ENCODE assay signal across 20 cellular contexts in genomic region chr19:10268077-10268476, GRCh38. TPM values are rescaled to one million over a fixed set of nuclear protein-coding genes. Genes with fewer than 3 reads are reported as not detected.
DNase-seq lines count a peak whose midpoint lies in the region; ATAC-seq and TF ChIP-seq lines count a peak whose summit lies in the region.
"Had no signal": no experiment of that assay in that cellular context is flagged by ENCODE, and none has a peak within 500 bp of the region (broad histone marks: within the 10 kb centered on the region; RNA-seq: fewer than 3 reads in every experiment).

No MANE protein-coding gene starts in this region.

- H3K27me3 ChIP-seq in right atrium auricular region: peaks cover 0 to 5% of the 10 kb centered on the region in 2 donors
- peaks cover 0 to 22% (median 1%) of the 10 kb centered on the region in 3 donors for H3K27me3 ChIP-seq in psoas muscle (ENCODE audit: insufficient read depth in 3 of 3, low read length in 2 of 3)
- no peaks in the 10 kb centered on the region for H3K27me3 ChIP-seq in upper lobe of right lung

- POLR2A ChIA-PET in activated naive CD8-positive, alpha-beta T cell treated with anti-CD3 and anti-CD28 coated beads, Interleukin-2, amount 10 ng/mL, durations not matched to agents 7 days and 5 days (lab: Charles Lee): interaction anchor here (2.0 to 4.7 kb wide), 2 partner anchors 23 to 120 kb away, joined by 25 to 60 read pairs; partner anchors contain the start of gene ICAM5

- no peaks in the 10 kb centered on the region for H3K36me3 Mint-ChIP-seq in activated naive CD8-positive, alpha-beta T cell treated with anti-CD3 and anti-CD28 coated beads, Interleukin-2, amount 10 ng/mL, durations not matched to agents 7 days and 5 days
- peaks cover 8% of the 10 kb centered on the region for H3K36me3 Mint-ChIP-seq in activated naive CD8-positive, alpha-beta T cell treated with anti-CD3 and anti-CD28 coated beads for 36 hours

- intact Hi-C loops in psoas muscle (cut with DNase I) (loop anchor here in 1 of 2 donors (2.0 kb wide), 1 partner anchor 121 kb away; no protein-coding TSS in a partner anchor), upper lobe of right lung (cut with DNase I) (loop anchor here (2.0 kb wide), 1 partner anchor 121 kb away; no protein-coding TSS in a partner anchor), posterior cingulate gyrus (cut with DNase I) (loop anchor here (10.0 kb wide), 1 partner anchor 67 kb away; the partner anchor contains the start of genes ICAM3 and RAVER1)

- H3K27ac ChIP-seq in right atrium auricular region (peak overlapping the region; percentile 42 to 68), psoas muscle (peak overlapping the region; percentile 60), upper lobe of right lung (peak overlapping the region; percentile 95)

- no peak overlapping the region for H3K4me3 ChIP-seq in right atrium auricular region
- no peak overlapping the region for H3K4me3 ChIP-seq in psoas muscle
- H3K4me3 ChIP-seq in upper lobe of right lung: no peak overlapping the region
- H3K4me3 ChIP-seq: thoracic aorta had no signal

- peak overlapping the region; percentile 56 for H3K27ac Mint-ChIP-seq in activated naive CD8-positive, alpha-beta T cell treated with anti-CD3 and anti-CD28 coated beads, Interleukin-2, amount 10 ng/mL, durations not matched to agents 7 days and 5 days
- H3K27ac Mint-ChIP-seq in activated naive CD8-positive, alpha-beta T cell treated with anti-CD3 and anti-CD28 coated beads for 36 hours: no peak overlapping the region
- H3K27ac Mint-ChIP-seq: T-helper 2 cell treated with Interferon-gamma antibody and Interleukin-4, amounts not matched to agents 5 μg/mL and 100 μg/mL, for 36 hours had no signal

- H3K4me3 Mint-ChIP-seq in activated naive CD8-positive, alpha-beta T cell treated with anti-CD3 and anti-CD28 coated beads, Interleukin-2, amount 10 ng/mL, durations not matched to agents 7 days and 5 days: no peak overlapping the region
- H3K4me3 Mint-ChIP-seq in activated naive CD8-positive, alpha-beta T cell treated with anti-CD3 and anti-CD28 coated beads for 36 hours: no peak overlapping the region
- H3K4me3 Mint-ChIP-seq: T-helper 2 cell treated with Interferon-gamma antibody and Interleukin-4, amounts not matched to agents 5 μg/mL and 100 μg/mL, for 36 hours had no signal

- H3K9me3 Mint-ChIP-seq in activated naive CD8-positive, alpha-beta T cell treated with anti-CD3 and anti-CD28 coated beads, Interleukin-2, amount 10 ng/mL, durations not matched to agents 7 days and 5 days: no peaks in the 10 kb centered on the region
- H3K9me3 Mint-ChIP-seq in activated naive CD8-positive, alpha-beta T cell treated with anti-CD3 and anti-CD28 coated beads for 36 hours: no peaks in the 10 kb centered on the region
- H3K9me3 Mint-ChIP-seq: T-helper 2 cell treated with Interferon-gamma antibody and Interleukin-4, amounts not matched to agents 5 μg/mL and 100 μg/mL, for 36 hours had no signal

- TF ChIP-seq CTCF in right atrium auricular region (IDR thresholded peaks at IDR 0.05) (no peak), psoas muscle (IDR thresholded peaks at IDR 0.05) (no peak), upper lobe of right lung (IDR thresholded peaks at IDR 0.05) (no peak)

- no peak for ATAC-seq in activated naive CD8-positive, alpha-beta T cell treated with anti-CD3 and anti-CD28 coated beads, Interleukin-2, amount 10 ng/mL, durations not matched to agents 7 days and 5 days (ENCODE audit: low read depth)
- ATAC-seq in psoas muscle: no peak
- no peak for ATAC-seq in upper lobe of right lung

- no peaks in the 10 kb centered on the region for H3K27me3 Mint-ChIP-seq in activated naive CD8-positive, alpha-beta T cell treated with anti-CD3 and anti-CD28 coated beads, Interleukin-2, amount 10 ng/mL, durations not matched to agents 7 days and 5 days
- no peaks in the 10 kb centered on the region for H3K27me3 Mint-ChIP-seq in activated naive CD8-positive, alpha-beta T cell treated with anti-CD3 and anti-CD28 coated beads for 36 hours

- H3K4me1 ChIP-seq in right atrium auricular region (peaks cover 0 to 34% of the 10 kb centered on the region in 2 donors), psoas muscle (peaks cover 16% of the 10 kb centered on the region), upper lobe of right lung (peaks cover 6% of the 10 kb centered on the region)

- H3K9me3 ChIP-seq in right atrium auricular region (no peaks in the 10 kb centered on the region), psoas muscle (no peaks in the 10 kb centered on the region), upper lobe of right lung (no peaks in the 10 kb centered on the region)
- H3K9me3 ChIP-seq: SK-N-SH, thoracic aorta had no signal

- WGBS in psoas muscle, 3 donors: 52 to 70% (median 63%) methylated on average over 5 to 6 of the region's 6 CpGs

- H3K36me3 ChIP-seq in right atrium auricular region (no peaks in the 10 kb centered on the region), psoas muscle (ENCODE audit: insufficient read depth in 1 of 2, low read depth in 1 of 2) (no peaks in the 10 kb centered on the region), upper lobe of right lung (no peaks in the 10 kb centered on the region)
- H3K36me3 ChIP-seq: thoracic aorta had no signal

- H3K4me1 Mint-ChIP-seq in activated naive CD8-positive, alpha-beta T cell treated with anti-CD3 and anti-CD28 coated beads, Interleukin-2, amount 10 ng/mL, durations not matched to agents 7 days and 5 days: peaks cover 21% of the 10 kb centered on the region
- H3K4me1 Mint-ChIP-seq in activated naive CD8-positive, alpha-beta T cell treated with anti-CD3 and anti-CD28 coated beads for 36 hours: peaks cover 22% of the 10 kb centered on the region

- DNase-seq in activated naive CD8-positive, alpha-beta T cell treated with anti-CD3 and anti-CD28 coated beads, Interleukin-2, amount 10 ng/mL, durations not matched to agents 7 days and 5 days: no peak
- DNase-seq in activated naive CD8-positive, alpha-beta T cell treated with anti-CD3 and anti-CD28 coated beads for 36 hours: no peak
- no peak for DNase-seq in right atrium auricular region (ENCODE audit: low spot score)
- DNase-seq in psoas muscle: no peak
- DNase-seq in upper lobe of right lung: no peak
- DNase-seq in NCI-H524 treated with DMSO at 0.1 percent for 48 hours (lab: John Stamatoyannopoulos, UW): no peak
- DNase-seq in occipital lobe (lab: John Stamatoyannopoulos, UW): no peak
- DNase-seq in posterior cingulate gyrus: no peak
- DNase-seq: activated effector memory CD4-positive, alpha-beta T cell treated with anti-CD3 and anti-CD28 coated beads, Interleukin-2, amount 50 U/mL, for 16 hours; COR-L47; cortex of kidney; DMS79; KG1; mammary epithelial cell; NCI-H146; NCI-H526 treated with DMSO at 0.1 percent for 48 hours; SK-N-SH had no signal

RNA-seq across cellular contexts. Expression of gene ICAM1, which starts 2.8 kb away (rescaled TPM):
- 10 to 100 TPM in 1 of 2 experiments, 1 to 10 TPM in 1; 9.5 to 11.7 TPM for total RNA-seq in activated naive CD8-positive, alpha-beta T cell treated with anti-CD3 and anti-CD28 coated beads, Interleukin-2, amount 10 ng/mL, durations not matched to agents 7 days and 5 days
- 10 to 100 TPM; 33.2 to 33.6 TPM for total RNA-seq in activated naive CD8-positive, alpha-beta T cell treated with anti-CD3 and anti-CD28 coated beads for 36 hours
- total RNA-seq in right atrium auricular region (10 to 100 TPM; 15.2 to 24.4 TPM), psoas muscle (1 to 10 TPM; 3.7 to 8.0 (median 6.9) TPM), upper lobe of right lung (245 TPM), occipital lobe (1.6 TPM)
- polyA plus RNA-seq in psoas muscle: 1 to 10 TPM; 2.7 to 7.5 (median 3.3) TPM
- total RNA-seq: A172 had no signal

RNA-seq across cellular contexts. Expression of gene MRPL4, which starts 16.1 kb away (rescaled TPM):
- 10 to 100 TPM; 55.8 to 59.9 TPM for total RNA-seq in activated naive CD8-positive, alpha-beta T cell treated with anti-CD3 and anti-CD28 coated beads, Interleukin-2, amount 10 ng/mL, durations not matched to agents 7 days and 5 days
- total RNA-seq in activated naive CD8-positive, alpha-beta T cell treated with anti-CD3 and anti-CD28 coated beads for 36 hours: 100 to 1,000 TPM; 179 to 182 TPM
- total RNA-seq in right atrium auricular region (10 to 100 TPM; 75.9 to 86.3 TPM), psoas muscle (10 to 100 TPM; 54.9 to 94.0 (median 58.9) TPM), upper lobe of right lung (41.5 TPM), occipital lobe (8.9 TPM)
- 100 to 1,000 TPM in 1 of 3 donors, 10 to 100 TPM in 2; 78.1 to 191 (median 79.9) TPM for polyA plus RNA-seq in psoas muscle

RNA-seq across cellular contexts. Expression of gene ICAM4, which starts 18.7 kb away (rescaled TPM):
- 1 to 10 TPM; 1.2 to 1.7 TPM for total RNA-seq in activated naive CD8-positive, alpha-beta T cell treated with anti-CD3 and anti-CD28 coated beads, Interleukin-2, amount 10 ng/mL, durations not matched to agents 7 days and 5 days
- total RNA-seq in activated naive CD8-positive, alpha-beta T cell treated with anti-CD3 and anti-CD28 coated beads for 36 hours: under 1 TPM; 0.25 to 0.38 TPM
- total RNA-seq in right atrium auricular region (under 1 TPM in 1 of 2 donors, not detected in 1; 0.55 TPM), psoas muscle (under 1 TPM in 1 of 4 donors, not detected in 3; 0.47 TPM), upper lobe of right lung (11.1 TPM), occipital lobe (0.16 TPM)
- under 1 TPM in 2 of 3 donors, not detected in 1; 0.04 to 0.18 TPM for polyA plus RNA-seq in psoas muscle

RNA-seq across cellular contexts. Expression of gene ICAM5, which starts 21.7 kb away (rescaled TPM):
- total RNA-seq in activated naive CD8-positive, alpha-beta T cell treated with anti-CD3 and anti-CD28 coated beads, Interleukin-2, amount 10 ng/mL, durations not matched to agents 7 days and 5 days: under 1 TPM; 0.62 to 0.83 TPM
- total RNA-seq in activated naive CD8-positive, alpha-beta T cell treated with anti-CD3 and anti-CD28 coated beads for 36 hours: 1 to 10 TPM in 1 of 2 experiments, under 1 TPM in 1; 0.95 to 1.0 TPM
- total RNA-seq in right atrium auricular region (1 to 10 TPM in 1 of 2 donors, under 1 TPM in 1; 0.22 to 1.7 TPM), psoas muscle (under 1 TPM in 2 of 4 donors, not detected in 2; 0.13 to 0.22 TPM), upper lobe of right lung (18.3 TPM), occipital lobe (3.3 TPM)
- polyA plus RNA-seq in psoas muscle: under 1 TPM in 2 of 3 donors, not detected in 1; 0.04 TPM

RNA-seq across cellular contexts. Expression of gene S1PR2, which starts 36.9 kb away (rescaled TPM):
- total RNA-seq in activated naive CD8-positive, alpha-beta T cell treated with anti-CD3 and anti-CD28 coated beads, Interleukin-2, amount 10 ng/mL, durations not matched to agents 7 days and 5 days: 1 to 10 TPM; 6.4 to 7.1 TPM
- total RNA-seq in activated naive CD8-positive, alpha-beta T cell treated with anti-CD3 and anti-CD28 coated beads for 36 hours: 1 to 10 TPM; 7.7 to 7.9 TPM
- 10 to 100 TPM in 1 of 2 donors, 1 to 10 TPM in 1; 4.3 to 14.7 TPM for total RNA-seq in right atrium auricular region
- 1 to 10 TPM; 1.1 to 2.0 (median 1.6) TPM for total RNA-seq in psoas muscle
- polyA plus RNA-seq in psoas muscle: under 1 TPM; 0.17 to 0.59 (median 0.36) TPM
- 21.7 TPM for total RNA-seq in upper lobe of right lung
- 4.7 TPM for total RNA-seq in occipital lobe
